In the genomic region with DNA sequence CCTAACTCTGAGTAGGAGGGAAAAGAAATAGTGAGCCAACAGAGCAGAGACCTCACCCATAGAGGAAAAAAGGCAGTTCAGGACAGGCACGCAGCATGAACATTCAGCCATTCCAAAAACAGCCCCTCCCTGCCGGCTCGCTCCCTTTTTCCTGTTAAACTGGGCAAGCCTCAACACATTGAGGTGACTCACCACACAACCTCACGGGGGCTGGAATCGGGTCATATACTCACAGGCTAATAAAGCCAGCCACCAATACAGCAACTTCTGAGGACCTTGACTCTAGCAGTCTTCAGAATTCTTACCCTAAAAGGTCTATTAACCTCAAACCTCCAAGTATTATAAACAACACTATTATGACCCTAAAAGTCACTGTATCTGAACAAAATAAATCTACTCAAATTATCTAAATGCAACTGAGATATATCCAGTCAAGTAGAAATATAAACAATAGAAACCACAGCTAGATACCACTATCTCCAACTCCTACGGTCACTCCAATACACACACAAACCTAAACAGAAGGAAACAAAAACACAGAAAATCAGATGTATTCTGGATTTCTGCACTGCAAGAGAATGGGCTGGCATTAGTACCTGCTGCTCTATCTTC, we compare ENCODE assay signal across 8 cellular contexts. TPM values are rescaled to one million over a fixed set of nuclear protein-coding genes. Genes with fewer than 3 reads are reported as not detected.
DNase-seq lines count a peak whose midpoint lies in the region; ATAC-seq, FAIRE-seq and TF ChIP-seq lines count a peak whose summit lies in the region.

No MANE protein-coding gene starts in this region.

- no peak for TF ChIP-seq POLR2A in Peyer's patch (IDR thresholded peaks at IDR 0.05)

- H3K4me1 ChIP-seq in Peyer's patch, result peaks cover 0 to 41% (median 0%) of the 10 kb centered on the region in 4 donors
- H3K4me1 ChIP-seq in pancreas, result peaks cover 13 to 37% (median 30%) of the 10 kb centered on the region in 3 donors

- peak; percentile 20 for FAIRE-seq in pancreas (lab: Jason Lieb, UNC)

- DNase-seq in Caki2 (ENCODE audit: low read depth) (peak; percentile 95), Peyer's patch (peak; percentile 31 to 77 (median 56)), fibroblast of peridontal ligament (ENCODE audit: extremely low read depth) (peak; percentile 90), pancreas (peak; percentile 33 to 66 (median 60)), activated gamma-delta T cell (lab: John Stamatoyannopoulos, UW) (no peak)

- in situ Hi-C loops in Caki2 (cut with HindIII; ENCODE audit: low pct_unique_long_range_greater_than_20kb, low sequenced_read_pairs), result no loop called here

- H3K9me3 ChIP-seq in Peyer's patch, result no peaks in the 10 kb centered on the region
- H3K9me3 ChIP-seq in pancreas, result no peaks in the 10 kb centered on the region

- TF ChIP-seq CTCF in Peyer's patch (IDR thresholded peaks at IDR 0.05) (no peak), pancreas (IDR thresholded peaks at IDR 0.05) (no peak)

- H3K4me3 ChIP-seq in Peyer's patch (no peak overlapping the region), pancreas (no peak overlapping the region)

- ATAC-seq in pancreas (peak; percentile 72 to 81 (median 74)), HG03039 (IDR thresholded peaks at IDR 0.05; ENCODE audit: unreplicated experiment) (no peak), HG02588 (IDR thresholded peaks at IDR 0.05; ENCODE audit: unreplicated experiment) (no peak), GM18861 (IDR thresholded peaks at IDR 0.05; ENCODE audit: unreplicated experiment) (no peak)

- 42 to 48% methylated on average over 6 of the region's 6 CpGs for WGBS in pancreas, 2 donors

- intact Hi-C loops in pancreas (cut with DNase I), result no loop called here

- peaks cover 0 to 41% (median 0%) of the 10 kb centered on the region in 3 donors for H3K36me3 ChIP-seq in Peyer's patch
- peaks cover 13 to 38% (median 27%) of the 10 kb centered on the region in 3 donors for H3K36me3 ChIP-seq in pancreas

- H3K27me3 ChIP-seq in Peyer's patch (no peaks in the 10 kb centered on the region), pancreas (no peaks in the 10 kb centered on the region)

- H3K27ac ChIP-seq in Peyer's patch (peak overlapping the region in 3 of 4 donors; percentile 2 to 57 (median 34)), pancreas (peak overlapping the region in 3 of 4 donors; percentile 1 to 59 (median 53))

RNA-seq across cellular contexts. Expression of gene YBX3, which starts 6.3 kb away (rescaled TPM):
- 259 and 280 TPM in 2 replicates for total RNA-seq in Caki2 (2014; rRNA removed; shearing (Covaris generic); ENCODE audit: low replicate concordance)
- total RNA-seq in Peyer's patch, result 100 to 1,000 TPM in 3 of 4 donors, 10 to 100 TPM in 1; 77.1 to 291 (median 151) TPM
- 100 to 1,000 TPM; 241 to 444 (median 317) TPM for total RNA-seq in pancreas
- polyA plus RNA-seq in pancreas, result 100 to 1,000 TPM; 323 to 352 TPM

RNA-seq across cellular contexts. Expression of gene STYK1, which starts 43.0 kb away (rescaled TPM):
- total RNA-seq in Caki2 (2014; rRNA removed; shearing (Covaris generic); ENCODE audit: low replicate concordance), result 4.8 and 6.7 TPM in 2 replicates
- total RNA-seq in Peyer's patch, result 10 to 100 TPM in 3 of 4 donors, 1 to 10 TPM in 1; 5.8 to 43.1 (median 25.4) TPM
- total RNA-seq in pancreas, result under 1 TPM in 4 of 6 donors, not detected in 2; 0.12 to 0.55 (median 0.23) TPM
- under 1 TPM; 0.04 to 0.07 TPM for polyA plus RNA-seq in pancreas

Comparison
In these comparisons a context has a peak if more than half of its experiments do, and no peak if none do; other contexts are left out.
1. ATAC-seq: peak in pancreas (4 of 4); none in HG03039 (single experiment), HG02588 (single experiment) and GM18861 (single experiment).